1 cellular context compared by ENCODE assay signal in the genomic region with DNA sequence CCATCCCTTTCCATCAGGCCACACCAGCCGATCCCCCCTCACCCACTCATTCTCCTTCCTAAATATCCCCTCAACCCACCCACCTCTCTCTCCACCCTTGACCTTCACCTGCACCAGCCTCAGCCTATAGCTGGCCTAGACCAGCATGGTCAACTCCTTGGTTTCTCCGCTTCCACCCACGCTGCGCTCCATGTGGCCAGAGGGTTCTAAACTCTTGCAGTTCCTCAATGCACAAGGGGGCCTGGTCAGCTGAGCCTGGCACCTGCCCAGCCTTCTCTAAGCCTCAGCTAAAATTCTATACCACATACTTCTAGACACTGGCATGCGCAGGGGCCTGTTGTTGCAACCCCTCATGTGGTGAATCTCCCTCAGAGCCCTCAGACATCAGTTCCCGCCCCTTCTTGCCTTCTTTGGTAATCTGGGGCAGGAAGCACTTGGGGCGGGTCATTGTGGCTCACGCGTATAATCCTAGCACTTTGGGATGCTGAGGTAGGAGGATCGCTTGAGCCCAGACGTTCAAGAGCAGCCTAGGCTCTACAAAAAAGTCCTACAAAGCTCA.
TF ChIP-seq lines count a peak whose summit lies in the region.

No MANE protein-coding gene starts in this region.

TF ChIP-seq in H1, 55 proteins besides CTCF, POLR2A, EP300 and RAD21:
- peak; percentile 77 for TF ChIP-seq SRF (IDR thresholded peaks at IDR 0.05; ENCODE audit: low read depth, low read length)
- no peak for TF ChIP-seq SP2 (IDR thresholded peaks at IDR 0.05; ENCODE audit: low read length)
- TF ChIP-seq, protein P1, sequence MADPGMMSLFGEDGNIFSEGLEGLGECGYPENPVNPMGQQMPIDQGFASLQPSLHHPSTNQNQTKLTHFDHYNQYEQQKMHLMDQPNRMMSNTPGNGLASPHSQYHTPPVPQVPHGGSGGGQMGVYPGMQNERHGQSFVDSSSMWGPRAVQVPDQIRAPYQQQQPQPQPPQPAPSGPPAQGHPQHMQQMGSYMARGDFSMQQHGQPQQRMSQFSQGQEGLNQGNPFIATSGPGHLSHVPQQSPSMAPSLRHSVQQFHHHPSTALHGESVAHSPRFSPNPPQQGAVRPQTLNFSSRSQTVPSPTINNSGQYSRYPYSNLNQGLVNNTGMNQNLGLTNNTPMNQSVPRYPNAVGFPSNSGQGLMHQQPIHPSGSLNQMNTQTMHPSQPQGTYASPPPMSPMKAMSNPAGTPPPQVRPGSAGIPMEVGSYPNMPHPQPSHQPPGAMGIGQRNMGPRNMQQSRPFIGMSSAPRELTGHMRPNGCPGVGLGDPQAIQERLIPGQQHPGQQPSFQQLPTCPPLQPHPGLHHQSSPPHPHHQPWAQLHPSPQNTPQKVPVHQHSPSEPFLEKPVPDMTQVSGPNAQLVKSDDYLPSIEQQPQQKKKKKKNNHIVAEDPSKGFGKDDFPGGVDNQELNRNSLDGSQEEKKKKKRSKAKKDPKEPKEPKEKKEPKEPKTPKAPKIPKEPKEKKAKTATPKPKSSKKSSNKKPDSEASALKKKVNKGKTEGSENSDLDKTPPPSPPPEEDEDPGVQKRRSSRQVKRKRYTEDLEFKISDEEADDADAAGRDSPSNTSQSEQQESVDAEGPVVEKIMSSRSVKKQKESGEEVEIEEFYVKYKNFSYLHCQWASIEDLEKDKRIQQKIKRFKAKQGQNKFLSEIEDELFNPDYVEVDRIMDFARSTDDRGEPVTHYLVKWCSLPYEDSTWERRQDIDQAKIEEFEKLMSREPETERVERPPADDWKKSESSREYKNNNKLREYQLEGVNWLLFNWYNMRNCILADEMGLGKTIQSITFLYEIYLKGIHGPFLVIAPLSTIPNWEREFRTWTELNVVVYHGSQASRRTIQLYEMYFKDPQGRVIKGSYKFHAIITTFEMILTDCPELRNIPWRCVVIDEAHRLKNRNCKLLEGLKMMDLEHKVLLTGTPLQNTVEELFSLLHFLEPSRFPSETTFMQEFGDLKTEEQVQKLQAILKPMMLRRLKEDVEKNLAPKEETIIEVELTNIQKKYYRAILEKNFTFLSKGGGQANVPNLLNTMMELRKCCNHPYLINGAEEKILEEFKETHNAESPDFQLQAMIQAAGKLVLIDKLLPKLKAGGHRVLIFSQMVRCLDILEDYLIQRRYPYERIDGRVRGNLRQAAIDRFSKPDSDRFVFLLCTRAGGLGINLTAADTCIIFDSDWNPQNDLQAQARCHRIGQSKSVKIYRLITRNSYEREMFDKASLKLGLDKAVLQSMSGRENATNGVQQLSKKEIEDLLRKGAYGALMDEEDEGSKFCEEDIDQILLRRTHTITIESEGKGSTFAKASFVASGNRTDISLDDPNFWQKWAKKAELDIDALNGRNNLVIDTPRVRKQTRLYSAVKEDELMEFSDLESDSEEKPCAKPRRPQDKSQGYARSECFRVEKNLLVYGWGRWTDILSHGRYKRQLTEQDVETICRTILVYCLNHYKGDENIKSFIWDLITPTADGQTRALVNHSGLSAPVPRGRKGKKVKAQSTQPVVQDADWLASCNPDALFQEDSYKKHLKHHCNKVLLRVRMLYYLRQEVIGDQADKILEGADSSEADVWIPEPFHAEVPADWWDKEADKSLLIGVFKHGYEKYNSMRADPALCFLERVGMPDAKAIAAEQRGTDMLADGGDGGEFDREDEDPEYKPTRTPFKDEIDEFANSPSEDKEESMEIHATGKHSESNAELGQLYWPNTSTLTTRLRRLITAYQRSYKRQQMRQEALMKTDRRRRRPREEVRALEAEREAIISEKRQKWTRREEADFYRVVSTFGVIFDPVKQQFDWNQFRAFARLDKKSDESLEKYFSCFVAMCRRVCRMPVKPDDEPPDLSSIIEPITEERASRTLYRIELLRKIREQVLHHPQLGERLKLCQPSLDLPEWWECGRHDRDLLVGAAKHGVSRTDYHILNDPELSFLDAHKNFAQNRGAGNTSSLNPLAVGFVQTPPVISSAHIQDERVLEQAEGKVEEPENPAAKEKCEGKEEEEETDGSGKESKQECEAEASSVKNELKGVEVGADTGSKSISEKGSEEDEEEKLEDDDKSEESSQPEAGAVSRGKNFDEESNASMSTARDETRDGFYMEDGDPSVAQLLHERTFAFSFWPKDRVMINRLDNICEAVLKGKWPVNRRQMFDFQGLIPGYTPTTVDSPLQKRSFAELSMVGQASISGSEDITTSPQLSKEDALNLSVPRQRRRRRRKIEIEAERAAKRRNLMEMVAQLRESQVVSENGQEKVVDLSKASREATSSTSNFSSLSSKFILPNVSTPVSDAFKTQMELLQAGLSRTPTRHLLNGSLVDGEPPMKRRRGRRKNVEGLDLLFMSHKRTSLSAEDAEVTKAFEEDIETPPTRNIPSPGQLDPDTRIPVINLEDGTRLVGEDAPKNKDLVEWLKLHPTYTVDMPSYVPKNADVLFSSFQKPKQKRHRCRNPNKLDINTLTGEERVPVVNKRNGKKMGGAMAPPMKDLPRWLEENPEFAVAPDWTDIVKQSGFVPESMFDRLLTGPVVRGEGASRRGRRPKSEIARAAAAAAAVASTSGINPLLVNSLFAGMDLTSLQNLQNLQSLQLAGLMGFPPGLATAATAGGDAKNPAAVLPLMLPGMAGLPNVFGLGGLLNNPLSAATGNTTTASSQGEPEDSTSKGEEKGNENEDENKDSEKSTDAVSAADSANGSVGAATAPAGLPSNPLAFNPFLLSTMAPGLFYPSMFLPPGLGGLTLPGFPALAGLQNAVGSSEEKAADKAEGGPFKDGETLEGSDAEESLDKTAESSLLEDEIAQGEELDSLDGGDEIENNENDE (IDR thresholded peaks at IDR 0.05; ENCODE audit: insufficient replicate concordance, low read length): no peak
